Comparison of ENCODE assay signal across 1 cellular context in genomic region chr14:70808402-70809237, GRCh38.
TF ChIP-seq lines count a peak whose summit lies in the region.

No MANE protein-coding gene starts in this region.

TF ChIP-seq in HEK293, 187 proteins besides CTCF, POLR2A, EP300 and RAD21 (continued from another document and continues in another):
- TF ChIP-seq ZNF701 (tag by site-specific recombination; IDR thresholded peaks at IDR 0.05) (no peak), KLF9 (tag by site-specific recombination; IDR thresholded peaks at IDR 0.05; ENCODE audit: low read depth) (no peak), ZNF335 (tag by site-specific recombination; conservative IDR thresholded peaks at IDR 0.05) (peak; percentile 88), ZNF391 (tag by site-specific recombination; IDR thresholded peaks at IDR 0.05; ENCODE audit: borderline replicate concordance, low read depth) (no peak), ZNF843 (tag by site-specific recombination; IDR thresholded peaks at IDR 0.05) (no peak), ZNF626 (tag by site-specific recombination; IDR thresholded peaks at IDR 0.05) (no peak), ZNF521 (tag by site-specific recombination; IDR thresholded peaks at IDR 0.05) (no peak), ZBTB20 (tag by site-specific recombination; IDR thresholded peaks at IDR 0.05) (peak; percentile 80), ZNF513 (tag by site-specific recombination; IDR thresholded peaks at IDR 0.05) (peak; percentile 69), ZNF366 (tag by site-specific recombination; conservative IDR thresholded peaks at IDR 0.05) (no peak), ZNF133 (tag by site-specific recombination; IDR thresholded peaks at IDR 0.05) (no peak), ZNF596 (tag by site-specific recombination; IDR thresholded peaks at IDR 0.05) (no peak), ZBTB8A (tag by site-specific recombination; IDR thresholded peaks at IDR 0.05) (no peak; the same call in none of the 2 replicates), ZNF292 (tag by site-specific recombination; IDR thresholded peaks at IDR 0.05; ENCODE audit: borderline replicate concordance, low read depth) (no peak), ZNF488 (tag by site-specific recombination; IDR thresholded peaks at IDR 0.05) (no peak), ZNF341 (tag by site-specific recombination; IDR thresholded peaks at IDR 0.05; ENCODE audit: low read depth) (peak; percentile 6; the same call in 1 of the 2 replicates), ZNF785 (tag by site-specific recombination; IDR thresholded peaks at IDR 0.05) (no peak), KLF1 (tag by site-specific recombination; IDR thresholded peaks at IDR 0.05) (no peak), ZIC2 (tag by site-specific recombination; IDR thresholded peaks at IDR 0.05) (peak; percentile 18; the same call in 1 of the 2 replicates), WT1 (tag by site-specific recombination; IDR thresholded peaks at IDR 0.05) (no peak), ZNF138 (tag by site-specific recombination; IDR thresholded peaks at IDR 0.05; ENCODE audit: borderline replicate concordance) (no peak), ZNF221 (tag by site-specific recombination; IDR thresholded peaks at IDR 0.05; ENCODE audit: borderline replicate concordance) (no peak), AEBP2 (tag by site-specific recombination; IDR thresholded peaks at IDR 0.05; ENCODE audit: borderline replicate concordance) (no peak), ZNF324 (tag by site-specific recombination; IDR thresholded peaks at IDR 0.05) (no peak), ZNF510 (tag by site-specific recombination; IDR thresholded peaks at IDR 0.05; ENCODE audit: insufficient replicate concordance) (no peak), ZNF449 (tag by site-specific recombination; IDR thresholded peaks at IDR 0.05) (peak; percentile 83), REPIN1 (tag by site-specific recombination; IDR thresholded peaks at IDR 0.05; ENCODE audit: low read depth) (no peak), ZNF280D (tag by site-specific recombination; IDR thresholded peaks at IDR 0.05) (no peak), ZNF354C (tag by site-specific recombination; IDR thresholded peaks at IDR 0.05; ENCODE audit: borderline replicate concordance, low read depth) (no peak), ZNF394 (tag by site-specific recombination; IDR thresholded peaks at IDR 0.05; ENCODE audit: borderline replicate concordance) (no peak), SCRT2 (tag by site-specific recombination; IDR thresholded peaks at IDR 0.05) (no peak), ZNF623 (tag by site-specific recombination; IDR thresholded peaks at IDR 0.05) (no peak), ZNF121 (tag by site-specific recombination; IDR thresholded peaks at IDR 0.05) (no peak), SCRT1 (tag by site-specific recombination; IDR thresholded peaks at IDR 0.05; ENCODE audit: borderline replicate concordance) (no peak), ZSCAN16 (tag by site-specific recombination; IDR thresholded peaks at IDR 0.05) (no peak), ZBTB49 (tag by site-specific recombination; IDR thresholded peaks at IDR 0.05; ENCODE audit: low read depth) (no peak), ZBTB26 (tag by site-specific recombination; optimal IDR thresholded peaks at IDR 0.05) (peak; percentile 60), ZNF311 (tag by site-specific recombination; IDR thresholded peaks at IDR 0.05; ENCODE audit: borderline replicate concordance) (no peak), ZNF600 (tag by site-specific recombination; IDR thresholded peaks at IDR 0.05) (no peak), ZNF155 (tag by site-specific recombination; IDR thresholded peaks at IDR 0.05) (no peak), ZNF501 (tag by site-specific recombination; IDR thresholded peaks at IDR 0.05) (no peak), ZNF621 (tag by site-specific recombination; IDR thresholded peaks at IDR 0.05) (no peak), ZNF639 (tag by site-specific recombination; IDR thresholded peaks at IDR 0.05) (no peak), ZNF433 (tag by site-specific recombination; IDR thresholded peaks at IDR 0.05; ENCODE audit: low read depth) (no peak), PRDM4 (tag by site-specific recombination; IDR thresholded peaks at IDR 0.05) (no peak), ZNF280C (tag by site-specific recombination; IDR thresholded peaks at IDR 0.05) (no peak), GLIS1 (tag by site-specific recombination; IDR thresholded peaks at IDR 0.05) (no peak), EGR2 (tag by site-specific recombination; IDR thresholded peaks at IDR 0.05; ENCODE audit: low read depth) (peak; percentile 55), ZFP37 (tag by site-specific recombination; IDR thresholded peaks at IDR 0.05) (no peak), ZEB2 (tag by site-specific recombination; IDR thresholded peaks at IDR 0.05) (no peak)
